In the genomic region with DNA sequence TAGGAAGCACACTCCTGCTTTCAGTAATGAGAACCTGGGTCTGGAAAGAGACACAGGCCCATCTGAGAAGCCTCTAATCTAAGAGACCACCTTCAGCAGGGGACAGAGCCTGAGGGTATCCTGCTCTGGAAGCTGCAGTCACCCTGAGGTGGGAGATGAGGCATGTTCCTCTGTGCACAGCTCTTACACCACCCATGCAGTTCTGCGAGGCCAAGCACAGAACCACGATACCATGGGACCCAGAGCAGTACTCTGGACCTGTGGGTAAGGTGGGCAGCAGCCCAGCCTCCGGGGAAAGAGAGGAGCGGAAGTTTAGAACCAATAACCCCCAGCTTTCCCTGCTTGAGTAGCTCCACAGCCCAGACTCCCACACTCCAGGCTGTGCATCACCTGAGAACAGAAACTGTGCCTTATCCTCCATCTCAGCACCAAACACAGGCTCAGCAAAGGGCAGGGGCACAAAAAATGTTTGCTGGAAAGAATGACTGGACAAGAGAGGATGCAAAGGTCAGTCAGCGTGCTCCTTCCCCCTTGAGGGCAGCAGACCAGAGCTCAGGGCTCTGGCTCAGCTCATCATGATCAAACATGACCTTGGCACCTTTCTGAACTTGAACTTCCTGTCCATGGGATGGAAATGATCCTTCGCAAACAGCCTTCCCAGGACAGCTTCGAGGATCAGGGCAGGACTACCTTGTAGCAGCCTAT, we compare ENCODE assay signal across 1 cellular context.
A peak's percentile ranks its signal among the peaks of the same experiment; 100 is the strongest.
TF ChIP-seq lines count a peak whose summit lies in the region.

No MANE protein-coding gene starts in this region.

TF ChIP-seq in HepG2, 621 proteins besides CTCF, POLR2A, EP300 and RAD21 (continued from another document and continues in another):
- no peak for TF ChIP-seq ZNF20 (CRISPR knock-in tag; IDR thresholded peaks at IDR 0.05)
- TF ChIP-seq ZC3H4 (CRISPR knock-in tag; IDR thresholded peaks at IDR 0.05; ENCODE audit: borderline replicate concordance) = no peak
- TF ChIP-seq, protein P1, sequence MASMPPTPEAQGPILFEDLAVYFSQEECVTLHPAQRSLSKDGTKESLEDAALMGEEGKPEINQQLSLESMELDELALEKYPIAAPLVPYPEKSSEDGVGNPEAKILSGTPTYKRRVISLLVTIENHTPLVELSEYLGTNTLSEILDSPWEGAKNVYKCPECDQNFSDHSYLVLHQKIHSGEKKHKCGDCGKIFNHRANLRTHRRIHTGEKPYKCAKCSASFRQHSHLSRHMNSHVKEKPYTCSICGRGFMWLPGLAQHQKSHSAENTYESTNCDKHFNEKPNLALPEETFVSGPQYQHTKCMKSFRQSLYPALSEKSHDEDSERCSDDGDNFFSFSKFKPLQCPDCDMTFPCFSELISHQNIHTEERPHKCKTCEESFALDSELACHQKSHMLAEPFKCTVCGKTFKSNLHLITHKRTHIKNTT (CRISPR knock-in tag; IDR thresholded peaks at IDR 0.05) = no peak
- TF ChIP-seq ZNF747 (CRISPR knock-in tag; IDR thresholded peaks at IDR 0.05; ENCODE audit: borderline replicate concordance) = no peak
- TF ChIP-seq ZNF550 (CRISPR knock-in tag; IDR thresholded peaks at IDR 0.05; ENCODE audit: borderline replicate concordance) = no peak
- TF ChIP-seq NFIB (CRISPR knock-in tag; IDR thresholded peaks at IDR 0.05; ENCODE audit: borderline replicate concordance) = no peak
- no peak for TF ChIP-seq DMAP1 (CRISPR knock-in tag; IDR thresholded peaks at IDR 0.05)
- no peak; the same call in 1 of the 2 replicates for TF ChIP-seq MIER3 (CRISPR knock-in tag; IDR thresholded peaks at IDR 0.05; ENCODE audit: borderline replicate concordance)
- TF ChIP-seq FOXA1 (IDR thresholded peaks at IDR 0.05) = no peak
- TF ChIP-seq FOXA1 (CRISPR knock-in tag; IDR thresholded peaks at IDR 0.05) = peak; percentile 79
- TF ChIP-seq, protein P2, sequence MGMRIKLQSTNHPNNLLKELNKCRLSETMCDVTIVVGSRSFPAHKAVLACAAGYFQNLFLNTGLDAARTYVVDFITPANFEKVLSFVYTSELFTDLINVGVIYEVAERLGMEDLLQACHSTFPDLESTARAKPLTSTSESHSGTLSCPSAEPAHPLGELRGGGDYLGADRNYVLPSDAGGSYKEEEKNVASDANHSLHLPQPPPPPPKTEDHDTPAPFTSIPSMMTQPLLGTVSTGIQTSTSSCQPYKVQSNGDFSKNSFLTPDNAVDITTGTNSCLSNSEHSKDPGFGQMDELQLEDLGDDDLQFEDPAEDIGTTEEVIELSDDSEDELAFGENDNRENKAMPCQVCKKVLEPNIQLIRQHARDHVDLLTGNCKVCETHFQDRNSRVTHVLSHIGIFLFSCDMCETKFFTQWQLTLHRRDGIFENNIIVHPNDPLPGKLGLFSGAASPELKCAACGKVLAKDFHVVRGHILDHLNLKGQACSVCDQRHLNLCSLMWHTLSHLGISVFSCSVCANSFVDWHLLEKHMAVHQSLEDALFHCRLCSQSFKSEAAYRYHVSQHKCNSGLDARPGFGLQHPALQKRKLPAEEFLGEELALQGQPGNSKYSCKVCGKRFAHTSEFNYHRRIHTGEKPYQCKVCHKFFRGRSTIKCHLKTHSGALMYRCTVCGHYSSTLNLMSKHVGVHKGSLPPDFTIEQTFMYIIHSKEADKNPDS (CRISPR knock-in tag; IDR thresholded peaks at IDR 0.05) = no peak
- TF ChIP-seq, protein P3, sequence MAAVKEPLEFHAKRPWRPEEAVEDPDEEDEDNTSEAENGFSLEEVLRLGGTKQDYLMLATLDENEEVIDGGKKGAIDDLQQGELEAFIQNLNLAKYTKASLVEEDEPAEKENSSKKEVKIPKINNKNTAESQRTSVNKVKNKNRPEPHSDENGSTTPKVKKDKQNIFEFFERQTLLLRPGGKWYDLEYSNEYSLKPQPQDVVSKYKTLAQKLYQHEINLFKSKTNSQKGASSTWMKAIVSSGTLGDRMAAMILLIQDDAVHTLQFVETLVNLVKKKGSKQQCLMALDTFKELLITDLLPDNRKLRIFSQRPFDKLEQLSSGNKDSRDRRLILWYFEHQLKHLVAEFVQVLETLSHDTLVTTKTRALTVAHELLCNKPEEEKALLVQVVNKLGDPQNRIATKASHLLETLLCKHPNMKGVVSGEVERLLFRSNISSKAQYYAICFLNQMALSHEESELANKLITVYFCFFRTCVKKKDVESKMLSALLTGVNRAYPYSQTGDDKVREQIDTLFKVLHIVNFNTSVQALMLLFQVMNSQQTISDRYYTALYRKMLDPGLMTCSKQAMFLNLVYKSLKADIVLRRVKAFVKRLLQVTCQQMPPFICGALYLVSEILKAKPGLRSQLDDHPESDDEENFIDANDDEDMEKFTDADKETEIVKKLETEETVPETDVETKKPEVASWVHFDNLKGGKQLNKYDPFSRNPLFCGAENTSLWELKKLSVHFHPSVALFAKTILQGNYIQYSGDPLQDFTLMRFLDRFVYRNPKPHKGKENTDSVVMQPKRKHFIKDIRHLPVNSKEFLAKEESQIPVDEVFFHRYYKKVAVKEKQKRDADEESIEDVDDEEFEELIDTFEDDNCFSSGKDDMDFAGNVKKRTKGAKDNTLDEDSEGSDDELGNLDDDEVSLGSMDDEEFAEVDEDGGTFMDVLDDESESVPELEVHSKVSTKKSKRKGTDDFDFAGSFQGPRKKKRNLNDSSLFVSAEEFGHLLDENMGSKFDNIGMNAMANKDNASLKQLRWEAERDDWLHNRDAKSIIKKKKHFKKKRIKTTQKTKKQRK (IDR thresholded peaks at IDR 0.05; ENCODE audit: low read length) = no peak
- no peak for TF ChIP-seq XBP1 (CRISPR knock-in tag; IDR thresholded peaks at IDR 0.05)
- TF ChIP-seq REPIN1 (CRISPR knock-in tag; IDR thresholded peaks at IDR 0.05; ENCODE audit: borderline replicate concordance, low read depth) = peak; percentile 51; the same call in 1 of the 2 replicates
- TF ChIP-seq, protein P4, sequence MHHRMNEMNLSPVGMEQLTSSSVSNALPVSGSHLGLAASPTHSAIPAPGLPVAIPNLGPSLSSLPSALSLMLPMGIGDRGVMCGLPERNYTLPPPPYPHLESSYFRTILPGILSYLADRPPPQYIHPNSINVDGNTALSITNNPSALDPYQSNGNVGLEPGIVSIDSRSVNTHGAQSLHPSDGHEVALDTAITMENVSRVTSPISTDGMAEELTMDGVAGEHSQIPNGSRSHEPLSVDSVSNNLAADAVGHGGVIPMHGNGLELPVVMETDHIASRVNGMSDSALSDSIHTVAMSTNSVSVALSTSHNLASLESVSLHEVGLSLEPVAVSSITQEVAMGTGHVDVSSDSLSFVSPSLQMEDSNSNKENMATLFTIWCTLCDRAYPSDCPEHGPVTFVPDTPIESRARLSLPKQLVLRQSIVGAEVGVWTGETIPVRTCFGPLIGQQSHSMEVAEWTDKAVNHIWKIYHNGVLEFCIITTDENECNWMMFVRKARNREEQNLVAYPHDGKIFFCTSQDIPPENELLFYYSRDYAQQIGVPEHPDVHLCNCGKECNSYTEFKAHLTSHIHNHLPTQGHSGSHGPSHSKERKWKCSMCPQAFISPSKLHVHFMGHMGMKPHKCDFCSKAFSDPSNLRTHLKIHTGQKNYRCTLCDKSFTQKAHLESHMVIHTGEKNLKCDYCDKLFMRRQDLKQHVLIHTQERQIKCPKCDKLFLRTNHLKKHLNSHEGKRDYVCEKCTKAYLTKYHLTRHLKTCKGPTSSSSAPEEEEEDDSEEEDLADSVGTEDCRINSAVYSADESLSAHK (CRISPR knock-in tag; IDR thresholded peaks at IDR 0.05; ENCODE audit: borderline replicate concordance) = no peak
- no peak for TF ChIP-seq EHMT2 (IDR thresholded peaks at IDR 0.05; ENCODE audit: borderline replicate concordance, low read depth, low read length)
- TF ChIP-seq SRSF1 (optimal IDR thresholded peaks at IDR 0.05; ENCODE audit: low read depth, low read length) = no peak
- TF ChIP-seq ZNF501 (CRISPR knock-in tag; IDR thresholded peaks at IDR 0.05) = no peak
- TF ChIP-seq SRSF4 (IDR thresholded peaks at IDR 0.05; ENCODE audit: low read depth, low read length, poor library complexity, severe bottlenecking) = no peak
- 0 out of 2 replicates have a peak, but pooled peaks have one; percentile 39 for TF ChIP-seq CBX5 (CRISPR knock-in tag; IDR thresholded peaks at IDR 0.05; ENCODE audit: borderline replicate concordance)
- TF ChIP-seq, protein P5, sequence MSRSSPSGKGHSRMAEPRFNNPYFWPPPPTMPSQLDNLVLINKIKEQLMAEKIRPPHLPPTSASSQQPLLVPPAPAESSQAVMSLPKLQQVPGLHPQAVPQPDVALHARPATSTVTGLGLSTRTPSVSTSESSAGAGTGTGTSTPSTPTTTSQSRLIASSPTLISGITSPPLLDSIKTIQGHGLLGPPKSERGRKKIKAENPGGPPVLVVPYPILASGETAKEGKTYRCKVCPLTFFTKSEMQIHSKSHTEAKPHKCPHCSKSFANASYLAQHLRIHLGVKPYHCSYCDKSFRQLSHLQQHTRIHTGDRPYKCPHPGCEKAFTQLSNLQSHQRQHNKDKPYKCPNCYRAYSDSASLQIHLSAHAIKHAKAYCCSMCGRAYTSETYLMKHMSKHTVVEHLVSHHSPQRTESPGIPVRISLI (CRISPR knock-in tag; IDR thresholded peaks at IDR 0.05; ENCODE audit: borderline replicate concordance) = peak; percentile 28; the same call in 1 of the 2 replicates
- TF ChIP-seq PHF21A (CRISPR knock-in tag; IDR thresholded peaks at IDR 0.05) = no peak
- TF ChIP-seq FOXA3 (CRISPR knock-in tag; IDR thresholded peaks at IDR 0.05) = peak; percentile 78
- TF ChIP-seq ZNF577 (CRISPR knock-in tag; IDR thresholded peaks at IDR 0.05; ENCODE audit: borderline replicate concordance, low read depth) = no peak
- TF ChIP-seq, protein P6, sequence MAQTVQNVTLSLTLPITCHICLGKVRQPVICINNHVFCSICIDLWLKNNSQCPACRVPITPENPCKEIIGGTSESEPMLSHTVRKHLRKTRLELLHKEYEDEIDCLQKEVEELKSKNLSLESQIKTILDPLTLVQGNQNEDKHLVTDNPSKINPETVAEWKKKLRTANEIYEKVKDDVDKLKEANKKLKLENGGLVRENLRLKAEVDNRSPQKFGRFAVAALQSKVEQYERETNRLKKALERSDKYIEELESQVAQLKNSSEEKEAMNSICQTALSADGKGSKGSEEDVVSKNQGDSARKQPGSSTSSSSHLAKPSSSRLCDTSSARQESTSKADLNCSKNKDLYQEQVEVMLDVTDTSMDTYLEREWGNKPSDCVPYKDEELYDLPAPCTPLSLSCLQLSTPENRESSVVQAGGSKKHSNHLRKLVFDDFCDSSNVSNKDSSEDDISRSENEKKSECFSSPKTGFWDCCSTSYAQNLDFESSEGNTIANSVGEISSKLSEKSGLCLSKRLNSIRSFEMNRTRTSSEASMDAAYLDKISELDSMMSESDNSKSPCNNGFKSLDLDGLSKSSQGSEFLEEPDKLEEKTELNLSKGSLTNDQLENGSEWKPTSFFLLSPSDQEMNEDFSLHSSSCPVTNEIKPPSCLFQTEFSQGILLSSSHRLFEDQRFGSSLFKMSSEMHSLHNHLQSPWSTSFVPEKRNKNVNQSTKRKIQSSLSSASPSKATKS (CRISPR knock-in tag; IDR thresholded peaks at IDR 0.05) = no peak
- no peak for TF ChIP-seq RBAK (CRISPR knock-in tag; IDR thresholded peaks at IDR 0.05)
- TF ChIP-seq NFYB (CRISPR knock-in tag; IDR thresholded peaks at IDR 0.05) = no peak
- no peak for TF ChIP-seq ZNF761 (CRISPR knock-in tag; conservative IDR thresholded peaks at IDR 0.05)
- no peak for TF ChIP-seq ZNF678 (CRISPR knock-in tag; IDR thresholded peaks at IDR 0.05)
- TF ChIP-seq, protein P7, sequence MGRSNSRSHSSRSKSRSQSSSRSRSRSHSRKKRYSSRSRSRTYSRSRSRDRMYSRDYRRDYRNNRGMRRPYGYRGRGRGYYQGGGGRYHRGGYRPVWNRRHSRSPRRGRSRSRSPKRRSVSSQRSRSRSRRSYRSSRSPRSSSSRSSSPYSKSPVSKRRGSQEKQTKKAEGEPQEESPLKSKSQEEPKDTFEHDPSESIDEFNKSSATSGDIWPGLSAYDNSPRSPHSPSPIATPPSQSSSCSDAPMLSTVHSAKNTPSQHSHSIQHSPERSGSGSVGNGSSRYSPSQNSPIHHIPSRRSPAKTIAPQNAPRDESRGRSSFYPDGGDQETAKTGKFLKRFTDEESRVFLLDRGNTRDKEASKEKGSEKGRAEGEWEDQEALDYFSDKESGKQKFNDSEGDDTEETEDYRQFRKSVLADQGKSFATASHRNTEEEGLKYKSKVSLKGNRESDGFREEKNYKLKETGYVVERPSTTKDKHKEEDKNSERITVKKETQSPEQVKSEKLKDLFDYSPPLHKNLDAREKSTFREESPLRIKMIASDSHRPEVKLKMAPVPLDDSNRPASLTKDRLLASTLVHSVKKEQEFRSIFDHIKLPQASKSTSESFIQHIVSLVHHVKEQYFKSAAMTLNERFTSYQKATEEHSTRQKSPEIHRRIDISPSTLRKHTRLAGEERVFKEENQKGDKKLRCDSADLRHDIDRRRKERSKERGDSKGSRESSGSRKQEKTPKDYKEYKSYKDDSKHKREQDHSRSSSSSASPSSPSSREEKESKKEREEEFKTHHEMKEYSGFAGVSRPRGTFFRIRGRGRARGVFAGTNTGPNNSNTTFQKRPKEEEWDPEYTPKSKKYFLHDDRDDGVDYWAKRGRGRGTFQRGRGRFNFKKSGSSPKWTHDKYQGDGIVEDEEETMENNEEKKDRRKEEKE (IDR thresholded peaks at IDR 0.05) = no peak
- no peak for TF ChIP-seq SSRP1 (CRISPR knock-in tag; IDR thresholded peaks at IDR 0.05)
- TF ChIP-seq, protein P8, sequence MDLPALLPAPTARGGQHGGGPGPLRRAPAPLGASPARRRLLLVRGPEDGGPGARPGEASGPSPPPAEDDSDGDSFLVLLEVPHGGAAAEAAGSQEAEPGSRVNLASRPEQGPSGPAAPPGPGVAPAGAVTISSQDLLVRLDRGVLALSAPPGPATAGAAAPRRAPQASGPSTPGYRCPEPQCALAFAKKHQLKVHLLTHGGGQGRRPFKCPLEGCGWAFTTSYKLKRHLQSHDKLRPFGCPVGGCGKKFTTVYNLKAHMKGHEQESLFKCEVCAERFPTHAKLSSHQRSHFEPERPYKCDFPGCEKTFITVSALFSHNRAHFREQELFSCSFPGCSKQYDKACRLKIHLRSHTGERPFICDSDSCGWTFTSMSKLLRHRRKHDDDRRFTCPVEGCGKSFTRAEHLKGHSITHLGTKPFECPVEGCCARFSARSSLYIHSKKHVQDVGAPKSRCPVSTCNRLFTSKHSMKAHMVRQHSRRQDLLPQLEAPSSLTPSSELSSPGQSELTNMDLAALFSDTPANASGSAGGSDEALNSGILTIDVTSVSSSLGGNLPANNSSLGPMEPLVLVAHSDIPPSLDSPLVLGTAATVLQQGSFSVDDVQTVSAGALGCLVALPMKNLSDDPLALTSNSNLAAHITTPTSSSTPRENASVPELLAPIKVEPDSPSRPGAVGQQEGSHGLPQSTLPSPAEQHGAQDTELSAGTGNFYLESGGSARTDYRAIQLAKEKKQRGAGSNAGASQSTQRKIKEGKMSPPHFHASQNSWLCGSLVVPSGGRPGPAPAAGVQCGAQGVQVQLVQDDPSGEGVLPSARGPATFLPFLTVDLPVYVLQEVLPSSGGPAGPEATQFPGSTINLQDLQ (CRISPR knock-in tag; IDR thresholded peaks at IDR 0.05) = no peak
- TF ChIP-seq ZSCAN22 (CRISPR knock-in tag; IDR thresholded peaks at IDR 0.05) = no peak
- TF ChIP-seq, protein P9, sequence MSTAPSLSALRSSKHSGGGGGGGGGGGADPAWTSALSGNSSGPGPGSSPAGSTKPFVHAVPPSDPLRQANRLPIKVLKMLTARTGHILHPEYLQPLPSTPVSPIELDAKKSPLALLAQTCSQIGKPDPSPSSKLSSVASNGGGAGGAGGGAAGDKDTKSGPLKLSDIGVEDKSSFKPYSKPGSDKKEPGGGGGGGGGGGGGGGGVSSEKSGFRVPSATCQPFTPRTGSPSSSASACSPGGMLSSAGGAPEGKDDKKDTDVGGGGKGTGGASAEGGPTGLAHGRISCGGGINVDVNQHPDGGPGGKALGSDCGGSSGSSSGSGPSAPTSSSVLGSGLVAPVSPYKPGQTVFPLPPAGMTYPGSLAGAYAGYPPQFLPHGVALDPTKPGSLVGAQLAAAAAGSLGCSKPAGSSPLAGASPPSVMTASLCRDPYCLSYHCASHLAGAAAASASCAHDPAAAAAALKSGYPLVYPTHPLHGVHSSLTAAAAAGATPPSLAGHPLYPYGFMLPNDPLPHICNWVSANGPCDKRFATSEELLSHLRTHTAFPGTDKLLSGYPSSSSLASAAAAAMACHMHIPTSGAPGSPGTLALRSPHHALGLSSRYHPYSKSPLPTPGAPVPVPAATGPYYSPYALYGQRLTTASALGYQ (CRISPR knock-in tag; IDR thresholded peaks at IDR 0.05) = 0 out of 2 replicates have a peak, but pooled peaks have one; percentile 30
- TF ChIP-seq ZNF431 (CRISPR knock-in tag; IDR thresholded peaks at IDR 0.05; ENCODE audit: borderline replicate concordance, low read depth) = no peak
- no peak for TF ChIP-seq BRD4 (CRISPR knock-in tag; IDR thresholded peaks at IDR 0.05)
